ENCODE assay signal across 21 cellular contexts in the genomic region with DNA sequence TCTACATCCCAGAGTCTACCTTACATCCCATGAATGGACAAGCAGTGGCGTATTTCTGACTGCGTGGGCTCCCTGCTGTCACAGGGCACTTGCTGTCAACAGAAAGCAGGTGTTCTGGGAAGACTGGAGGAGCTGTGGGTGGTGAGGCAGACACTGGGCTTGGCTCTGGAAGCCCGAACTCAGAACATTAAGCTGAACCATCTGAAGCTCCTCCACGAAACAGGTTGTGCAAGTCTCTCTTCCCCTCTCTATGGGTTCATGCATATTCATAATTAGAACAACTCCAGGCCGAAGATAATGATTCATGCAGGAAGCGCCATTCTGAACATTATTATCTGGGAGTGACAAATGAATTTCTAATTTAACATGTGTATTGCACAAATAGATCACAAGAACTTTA.
DNase-seq lines count a peak whose midpoint lies in the region; ATAC-seq and TF ChIP-seq lines count a peak whose summit lies in the region.
"Had no signal": no experiment of that assay in that cellular context is flagged by ENCODE, and none has a peak within 500 bp of the region (broad histone marks: within the 10 kb centered on the region; RNA-seq: fewer than 3 reads in every experiment).

No MANE protein-coding gene starts in this region.

- peaks cover 0 to 3% (median 2%) of the 10 kb centered on the region in 3 donors for H3K27me3 Mint-ChIP-seq in CD14-positive monocyte (ENCODE audit: low read depth in 3 of 3)
- H3K27me3 Mint-ChIP-seq in stimulated activated naive CD8-positive, alpha-beta T cell treated with anti-CD3 and anti-CD28 coated beads, Interleukin-15, amount 100 ng/mL, for 72 hours: no peaks in the 10 kb centered on the region
- H3K27me3 Mint-ChIP-seq: progenitor cell of endocrine pancreas had no signal

- no peak overlapping the region for H4K91ac ChIP-seq in neuronal stem cell (ENCODE audit: low read depth, low read length, poor library complexity)

- no peak overlapping the region for H3K27ac ChIP-seq in neuronal stem cell (replicated peaks; ENCODE audit: low read length)
- H3K27ac ChIP-seq in tibial artery: no peak overlapping the region
- H3K27ac ChIP-seq: BLaER1 treated with 17β-estradiol and CSF1 and Interleukin-3, amounts not matched to agents 10 nM and 100 nM had no signal

- no peak overlapping the region for H2BK120ac ChIP-seq in neuronal stem cell (ENCODE audit: low read depth, low read length)

- H4K8ac ChIP-seq in neuronal stem cell (ENCODE audit: low read depth, low read length): no peak overlapping the region

- peaks cover 0 to 2% of the 10 kb centered on the region in 2 donors for H3K9me3 ChIP-seq in neuronal stem cell (replicated peaks in 1 of 2; ENCODE audit: control insufficient read depth in 2 of 2, insufficient read depth in 1 of 2, low read depth in 1 of 2, low read length in 2 of 2)
- H3K9me3 ChIP-seq in tibial artery: no peaks in the 10 kb centered on the region

- H3K4ac ChIP-seq in neuronal stem cell (ENCODE audit: low read length): no peak overlapping the region

- no peak overlapping the region for H3K18ac ChIP-seq in neuronal stem cell (ENCODE audit: low read length)

- no peak overlapping the region for H2BK12ac ChIP-seq in neuronal stem cell (ENCODE audit: low read length)

- peaks cover 0 to 3% (median 1%) of the 10 kb centered on the region in 7 donors for H3K9me3 Mint-ChIP-seq in CD14-positive monocyte
- H3K9me3 Mint-ChIP-seq in stimulated activated naive CD8-positive, alpha-beta T cell treated with anti-CD3 and anti-CD28 coated beads, Interleukin-15, amount 100 ng/mL, for 72 hours: peaks cover 0 to 3% of the 10 kb centered on the region in 2 donors
- H3K9me3 Mint-ChIP-seq: natural killer cell had no signal

- peak overlapping the region; percentile 37 for H2AFZ ChIP-seq in neuronal stem cell (ENCODE audit: low read length)

- no peak overlapping the region for H3K4me3 ChIP-seq in neuronal stem cell (ENCODE audit: low read length in 2 of 2)
- no peak overlapping the region for H3K4me3 ChIP-seq in tibial artery
- H3K4me3 ChIP-seq: BLaER1 treated with 17β-estradiol and CSF1 and Interleukin-3, amounts not matched to agents 10 nM and 100 nM had no signal

- TF ChIP-seq CTCF in CD14-positive monocyte (IDR thresholded peaks at IDR 0.05) (no peak), tibial artery (IDR thresholded peaks at IDR 0.05) (no peak)

- no peaks in the 10 kb centered on the region for H3K36me3 Mint-ChIP-seq in CD14-positive monocyte
- H3K36me3 Mint-ChIP-seq: activated naive CD4-positive, alpha-beta T cell treated with anti-CD3 and anti-CD28 coated beads, Interleukin-2, amount 50 U/mL, for 72 hours; natural killer cell had no signal

- H2BK5ac ChIP-seq in neuronal stem cell (ENCODE audit: low read length): no peak overlapping the region

- H2BK15ac ChIP-seq in neuronal stem cell (ENCODE audit: low read length): no peak overlapping the region

- H3K36me3 ChIP-seq in neuronal stem cell (replicated peaks in 1 of 2; ENCODE audit: control insufficient read depth in 2 of 2, insufficient read depth in 2 of 2, low read length in 2 of 2) (no peaks in the 10 kb centered on the region), tibial artery (no peaks in the 10 kb centered on the region)
- H3K36me3 ChIP-seq: BLaER1 treated with 17β-estradiol and CSF1 and Interleukin-3, amounts not matched to agents 10 nM and 100 nM had no signal

- no peak overlapping the region for H2AK5ac ChIP-seq in neuronal stem cell (ENCODE audit: low read depth, low read length)

- H3K4me2 ChIP-seq in neuronal stem cell (ENCODE audit: insufficient read depth, low read length, poor library complexity, severe bottlenecking): no peak overlapping the region

- peak overlapping the region; percentile 79 to 94 (median 84) for H3K27ac Mint-ChIP-seq in CD14-positive monocyte
- peak overlapping the region in 1 of 2 donors; percentile 39 for H3K27ac Mint-ChIP-seq in stimulated activated naive CD8-positive, alpha-beta T cell treated with anti-CD3 and anti-CD28 coated beads, Interleukin-15, amount 100 ng/mL, for 72 hours
- H3K27ac Mint-ChIP-seq: activated naive CD4-positive, alpha-beta T cell treated with anti-CD3 and anti-CD28 coated beads, Interleukin-2, amount 50 U/mL, for 72 hours; activated T-helper 1 cell treated with anti-CD3 and anti-CD28 coated beads, Interleukin-12 subunit alpha, Interleukin-12 subunit beta, Interleukin-2, Interleukin-4 antibody, amounts not matched to agents 30 ng/mL and 10 ng/mL and 1 ng/mL, durations not matched to agents 14 hours and 24 hours and 36 hours; natural killer cell; progenitor cell of endocrine pancreas had no signal

- H3K4me3 Mint-ChIP-seq in CD14-positive monocyte: peak overlapping the region in 1 of 2 donors; percentile 64
- no peak overlapping the region for H3K4me3 Mint-ChIP-seq in stimulated activated naive CD8-positive, alpha-beta T cell treated with anti-CD3 and anti-CD28 coated beads, Interleukin-15, amount 100 ng/mL, for 72 hours
- H3K4me3 Mint-ChIP-seq: activated T-helper 1 cell treated with anti-CD3 and anti-CD28 coated beads, Interleukin-12 subunit alpha, Interleukin-12 subunit beta, Interleukin-2, Interleukin-4 antibody, amounts not matched to agents 30 ng/mL and 10 ng/mL and 1 ng/mL, durations not matched to agents 14 hours and 24 hours and 36 hours; natural killer cell had no signal

- intact Hi-C loops in CD14-positive monocyte (cut with micrococcal nuclease) (no loop called here), tibial artery (cut with DNase I; ENCODE audit: low total_unique reads) (no loop called here)

- H3K4me1 Mint-ChIP-seq in CD14-positive monocyte: peaks cover 24% of the 10 kb centered on the region
- peaks cover 17% of the 10 kb centered on the region for H3K4me1 Mint-ChIP-seq in stimulated activated naive CD8-positive, alpha-beta T cell treated with anti-CD3 and anti-CD28 coated beads, Interleukin-15, amount 100 ng/mL, for 72 hours
- H3K4me1 Mint-ChIP-seq: natural killer cell had no signal

- no peaks in the 10 kb centered on the region for H3K79me1 ChIP-seq in neuronal stem cell (ENCODE audit: low read depth, low read length)

- no CpG with 5 or more reads among the region's 6 CpGs for WGBS in neuronal stem cell (ENCODE audit: extremely low coverage in 2 of 2, insufficient read length in 2 of 2, insufficient replicate concordance in 1 of 2), 2 donors

- no peak overlapping the region for H3K23ac ChIP-seq in neuronal stem cell (ENCODE audit: low read depth, low read length, poor library complexity)

- no peak overlapping the region for H3K14ac ChIP-seq in neuronal stem cell (ENCODE audit: low read length)

- peaks cover 0 to 13% of the 10 kb centered on the region in 2 donors for H3K4me1 ChIP-seq in neuronal stem cell (ENCODE audit: control insufficient read depth in 2 of 2, insufficient read depth in 1 of 2, low read depth in 1 of 2, low read length in 2 of 2)
- no peaks in the 10 kb centered on the region for H3K4me1 ChIP-seq in tibial artery

- DNase-seq in CD14-positive monocyte (ENCODE audit: low spot score) (peak; percentile 50), NCI-H2196 treated with DMSO at 0.1 percent for 48 hours (lab: John Stamatoyannopoulos, UW; ENCODE audit: unreplicated experiment) (peak; percentile 69), SW480 (ENCODE audit: low spot score) (peak; percentile 14), neuronal stem cell (ENCODE audit: low spot score) (no peak), tibial artery (no peak), KG1 (lab: John Stamatoyannopoulos, UW) (no peak)
- no peak for DNase-seq in stimulated activated naive CD8-positive, alpha-beta T cell treated with anti-CD3 and anti-CD28 coated beads, Interleukin-15, amount 100 ng/mL, for 72 hours
- DNase-seq: activated CD4-positive, alpha-beta T cell treated with anti-CD3 and anti-CD28 coated beads for 1 hour; effector CD8-positive, alpha-beta T cell; Karpas-422; natural killer cell; NCI-H1105 treated with DMSO at 0.1 percent for 48 hours; NCI-H226; NK-92 treated with Interleukin-12 subunit alpha and Interleukin-12 subunit beta, amount 100 ng/mL, for 24 hours; stimulated activated CD4-positive, alpha-beta T cell treated with anti-CD3 and anti-CD28 coated beads, Interleukin-4, amount 100 ng/mL, for 4 hours; SW 1271 had no signal

- no peaks in the 10 kb centered on the region for H3K27me3 ChIP-seq in neuronal stem cell (ENCODE audit: control insufficient read depth in 3 of 3, insufficient read depth in 3 of 3, low read depth in 1 of 3, low read length in 3 of 3)
- peaks cover 0 to 10% of the 10 kb centered on the region in 2 donors for H3K27me3 ChIP-seq in tibial artery
- H3K27me3 ChIP-seq: BLaER1 treated with 17β-estradiol and CSF1 and Interleukin-3, amounts not matched to agents 10 nM and 100 nM had no signal

- no peak overlapping the region for H3K9ac ChIP-seq in neuronal stem cell (ENCODE audit: low read depth, low read length, poor library complexity)
- H3K9ac ChIP-seq: BLaER1 treated with 17β-estradiol and CSF1 and Interleukin-3, amounts not matched to agents 10 nM and 100 nM had no signal

- no peak for ATAC-seq in GM18519 (IDR thresholded peaks at IDR 0.05; ENCODE audit: low FRiP score, unreplicated experiment)
- ATAC-seq in stimulated activated naive CD8-positive, alpha-beta T cell treated with anti-CD3 and anti-CD28 coated beads, Interleukin-15, amount 100 ng/mL, for 72 hours: no peak
- ATAC-seq: activated naive CD4-positive, alpha-beta T cell treated with anti-CD3 and anti-CD28 coated beads, Interleukin-2, amount 50 U/mL, for 72 hours; natural killer cell had no signal

Comparison
In these comparisons a context has a peak if more than half of its experiments do, and no peak if none do; other contexts are left out.
1. DNase-seq: peak in CD14-positive monocyte (single experiment), NCI-H2196 treated with DMSO at 0.1 percent for 48 hours (single experiment) and SW480 (single experiment); none in neuronal stem cell (single experiment), tibial artery (0 of 2), KG1 (single experiment) and stimulated activated naive CD8-positive, alpha-beta T cell treated with anti-CD3 and anti-CD28 coated beads, Interleukin-15, amount 100 ng/mL, for 72 hours (0 of 2).